In genomic region chr22:49015993-49016908, GRCh38 we compare ENCODE assay signal across 17 cellular contexts.
A peak's percentile ranks its signal among the peaks of the same experiment; 100 is the strongest.
DNase-seq lines count a peak whose midpoint lies in the region; ATAC-seq and TF ChIP-seq lines count a peak whose summit lies in the region.
"Had no signal": no experiment of that assay in that cellular context is flagged by ENCODE, and none has a peak within 500 bp of the region (broad histone marks: within the 10 kb centered on the region; RNA-seq: fewer than 3 reads in every experiment).

No MANE protein-coding gene starts in this region.

- H3K9me3 Mint-ChIP-seq in type B pancreatic cell = no peaks in the 10 kb centered on the region
- H3K9me3 Mint-ChIP-seq: memory B cell; naive thymus-derived CD4-positive, alpha-beta T cell had no signal

- intact Hi-C loops in cardiac septum (cut with DNase I) = no loop called here

- TF ChIP-seq CTCF in type B pancreatic cell (conservative IDR thresholded peaks at IDR 0.05) = no peak

- no peaks in the 10 kb centered on the region for H3K36me3 Mint-ChIP-seq in type B pancreatic cell
- H3K36me3 Mint-ChIP-seq: memory B cell; naive thymus-derived CD4-positive, alpha-beta T cell had no signal

- H3K27ac Mint-ChIP-seq in type B pancreatic cell = no peak overlapping the region
- H3K27ac Mint-ChIP-seq: B cell; memory B cell; naive thymus-derived CD4-positive, alpha-beta T cell; T-helper 17 cell had no signal

- peaks cover 15% of the 10 kb centered on the region for H3K4me1 Mint-ChIP-seq in type B pancreatic cell (ENCODE audit: unreplicated experiment)
- H3K4me1 Mint-ChIP-seq: B cell; memory B cell; naive thymus-derived CD4-positive, alpha-beta T cell; T-helper 17 cell had no signal

- H3K4me3 Mint-ChIP-seq in type B pancreatic cell = no peak overlapping the region
- H3K4me3 Mint-ChIP-seq: B cell; memory B cell; naive thymus-derived CD4-positive, alpha-beta T cell; T-helper 17 cell had no signal

- ATAC-seq in stimulated activated naive CD8-positive, alpha-beta T cell treated with anti-CD3 and anti-CD28 coated beads, Interleukin-15, Interleukin-2, amounts not matched to agents 100 U/mL and 50 U/mL, for 24 hours = no peak
- ATAC-seq: naive thymus-derived CD4-positive, alpha-beta T cell; pancreas; PC-3; T-helper 17 cell had no signal

- DNase-seq in activated CD8-positive, alpha-beta memory T cell treated with anti-CD3 and anti-CD28 coated beads for 24 hours = peak; percentile 43
- DNase-seq in activated CD8-positive, alpha-beta memory T cell treated with anti-CD3 and anti-CD28 coated beads, Interleukin-2, amount 50 U/mL, for 4 hours = no peak
- DNase-seq in cardiac septum (ENCODE audit: low spot score) (peak; percentile 54), mesenteric fat pad (ENCODE audit: low spot score) (peak; percentile 81), type B pancreatic cell (ENCODE audit: extremely low spot score, unreplicated experiment) (peak; percentile 58)
- no peak for DNase-seq in stimulated activated naive CD8-positive, alpha-beta T cell treated with anti-CD3 and anti-CD28 coated beads, Interleukin-15, Interleukin-2, amounts not matched to agents 100 U/mL and 50 U/mL, for 24 hours
- no peak for DNase-seq in stimulated activated CD4-positive, alpha-beta T cell treated with anti-CD3 and anti-CD28 coated beads, Interleukin-4, amount 100 ng/mL, for 24 hours
- no peak for DNase-seq in activated CD4-positive, alpha-beta T cell treated with anti-CD3 and anti-CD28 coated beads for 4 hours
- DNase-seq: activated T-cell treated with anti-CD3 and anti-CD28 coated beads, Interleukin-2, amount 50 U/mL, for 1 hour; naive thymus-derived CD4-positive, alpha-beta T cell; NCI-H187 treated with DMSO at 0.1 percent for 48 hours; PC-3; SJCRH30; T-helper 17 cell had no signal

- H3K27me3 Mint-ChIP-seq in type B pancreatic cell = peaks cover 3% of the 10 kb centered on the region
- H3K27me3 Mint-ChIP-seq: B cell had no signal

Comparison
In these comparisons a context has a peak if more than half of its experiments do, and no peak if none do; other contexts are left out.
1. DNase-seq: peak in activated CD8-positive, alpha-beta memory T cell treated with anti-CD3 and anti-CD28 coated beads for 24 hours (single experiment), cardiac septum (single experiment), mesenteric fat pad (single experiment) and type B pancreatic cell (single experiment); none in activated CD8-positive, alpha-beta memory T cell treated with anti-CD3 and anti-CD28 coated beads, Interleukin-2, amount 50 U/mL, for 4 hours (single experiment), stimulated activated naive CD8-positive, alpha-beta T cell treated with anti-CD3 and anti-CD28 coated beads, Interleukin-15, Interleukin-2, amounts not matched to agents 100 U/mL and 50 U/mL, for 24 hours (single experiment), stimulated activated CD4-positive, alpha-beta T cell treated with anti-CD3 and anti-CD28 coated beads, Interleukin-4, amount 100 ng/mL, for 24 hours (single experiment) and activated CD4-positive, alpha-beta T cell treated with anti-CD3 and anti-CD28 coated beads for 4 hours (0 of 2).